Comparison of ENCODE assay signal across 39 cellular contexts in the genomic region with DNA sequence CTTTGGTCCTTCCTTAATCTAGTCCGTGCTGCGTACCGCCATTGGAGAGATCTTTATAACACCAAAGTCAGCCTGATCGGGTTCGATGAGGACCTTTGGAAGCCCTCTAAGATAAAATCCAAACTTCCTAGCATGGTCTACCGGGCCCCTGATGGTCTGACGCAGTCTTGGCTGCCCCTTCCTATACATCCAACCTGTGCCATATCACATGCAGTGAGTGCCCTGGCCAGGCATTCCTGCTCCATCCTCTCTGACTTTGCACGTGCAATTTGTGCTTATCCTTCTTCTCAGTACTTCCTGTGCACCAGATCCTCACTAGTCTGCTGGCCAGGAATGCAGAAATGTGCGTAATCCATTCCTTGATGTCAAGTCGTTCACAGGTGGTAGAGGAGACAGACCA. TPM values are rescaled to one million over a fixed set of nuclear protein-coding genes. Genes with fewer than 3 reads are reported as not detected.
"Had no signal": no experiment of that assay in that cellular context is flagged by ENCODE, and none has a peak within 500 bp of the region (broad histone marks: within the 10 kb centered on the region; RNA-seq: fewer than 3 reads in every experiment).

No MANE protein-coding gene starts in this region.

- ATAC-seq: activated CD4-positive, alpha-beta T cell treated with anti-CD3 and anti-CD28 coated beads for 36 hours; activated CD8-positive, alpha-beta memory T cell treated with anti-CD3 and anti-CD28 coated beads, Interleukin-2, amount 10 ng/mL, durations not matched to agents 7 days and 5 days; activated CD8-positive, alpha-beta T cell treated with anti-CD3 and anti-CD28 coated beads, Interleukin-2, amount 10 ng/mL, durations not matched to agents 7 days and 5 days; activated naive CD8-positive, alpha-beta T cell treated with anti-CD3 and anti-CD28 coated beads, Interleukin-2, amount 50 U/mL, for 24 hours had no signal

- H3K4me3 Mint-ChIP-seq: activated B cell treated with CpG ODN at 0.5 μM for 24 hours; activated CD4-positive, alpha-beta memory T cell treated with anti-CD3 and anti-CD28 coated beads, Interleukin-2, amount 10 ng/mL, durations not matched to agents 7 days and 5 days; activated CD4-positive, alpha-beta T cell treated with anti-CD3 and anti-CD28 coated beads for 36 hours; activated CD4-positive, alpha-beta T cell treated with anti-CD3 and anti-CD28 coated beads, Interleukin-2, amount 10 ng/mL, durations not matched to agents 7 days and 5 days; activated CD8-positive, alpha-beta memory T cell treated with anti-CD3 and anti-CD28 coated beads, Interleukin-2, amount 10 ng/mL, durations not matched to agents 7 days and 5 days; activated CD8-positive, alpha-beta T cell treated with anti-CD3 and anti-CD28 coated beads, Interleukin-2, amount 10 ng/mL, durations not matched to agents 7 days and 5 days; activated naive CD4-positive, alpha-beta T cell treated with anti-CD3 and anti-CD28 coated beads, Interleukin-2, amount 10 ng/mL, durations not matched to agents 7 days and 5 days; activated naive CD4-positive, alpha-beta T cell treated with anti-CD3 and anti-CD28 coated beads, Interleukin-2, amount 50 U/mL, for 24 hours; activated naive CD8-positive, alpha-beta T cell; activated naive CD8-positive, alpha-beta T cell treated with anti-CD3 and anti-CD28 coated beads, Interleukin-2, amount 10 ng/mL, durations not matched to agents 7 days and 5 days; activated naive CD8-positive, alpha-beta T cell treated with anti-CD3 and anti-CD28 coated beads, Interleukin-2, amount 50 U/mL, for 24 hours; activated T-cell treated with anti-CD3 and anti-CD28 coated beads, Interleukin-2, amount 50 U/mL, for 24 hours; brain; central memory CD8-positive, alpha-beta T cell; T-helper 1 cell treated with Interleukin-12 subunit alpha and Interleukin-12 subunit beta and Interleukin-4 antibody, amounts not matched to agents 30 μg/mL and 1 μg/mL, for 36 hours; T-helper 2 cell treated with Interferon-gamma antibody and Interleukin-4, amounts not matched to agents 5 μg/mL and 100 μg/mL, for 36 hours had no signal

- FAIRE-seq: bronchial epithelial cell, TTC549 had no signal

- H3K27ac Mint-ChIP-seq: activated B cell treated with CpG ODN at 0.5 μM for 24 hours; activated CD4-positive, alpha-beta memory T cell treated with anti-CD3 and anti-CD28 coated beads, Interleukin-2, amount 10 ng/mL, durations not matched to agents 7 days and 5 days; activated CD4-positive, alpha-beta T cell treated with anti-CD3 and anti-CD28 coated beads for 36 hours; activated CD4-positive, alpha-beta T cell treated with anti-CD3 and anti-CD28 coated beads, Interleukin-2, amount 10 ng/mL, durations not matched to agents 7 days and 5 days; activated CD8-positive, alpha-beta memory T cell treated with anti-CD3 and anti-CD28 coated beads, Interleukin-2, amount 10 ng/mL, durations not matched to agents 7 days and 5 days; activated CD8-positive, alpha-beta T cell treated with anti-CD3 and anti-CD28 coated beads, Interleukin-2, amount 10 ng/mL, durations not matched to agents 7 days and 5 days; activated naive CD4-positive, alpha-beta T cell treated with anti-CD3 and anti-CD28 coated beads, Interleukin-2, amount 10 ng/mL, durations not matched to agents 7 days and 5 days; activated naive CD4-positive, alpha-beta T cell treated with anti-CD3 and anti-CD28 coated beads, Interleukin-2, amount 50 U/mL, for 24 hours; activated naive CD8-positive, alpha-beta T cell; activated naive CD8-positive, alpha-beta T cell treated with anti-CD3 and anti-CD28 coated beads, Interleukin-2, amount 10 ng/mL, durations not matched to agents 7 days and 5 days; activated naive CD8-positive, alpha-beta T cell treated with anti-CD3 and anti-CD28 coated beads, Interleukin-2, amount 50 U/mL, for 24 hours; activated T-cell treated with anti-CD3 and anti-CD28 coated beads, Interleukin-2, amount 50 U/mL, for 24 hours; activated T-helper 2 cell treated with anti-CD3 and anti-CD28 coated beads, Interferon-gamma antibody, Interleukin-2, Interleukin-4, amounts not matched to agents 10 μg/mL and 5 μg/mL and 100 μg/mL, durations not matched to agents 14 hours and 24 hours and 36 hours; brain; T-helper 1 cell treated with Interleukin-12 subunit alpha and Interleukin-12 subunit beta and Interleukin-4 antibody, amounts not matched to agents 30 μg/mL and 1 μg/mL, for 36 hours; T-helper 2 cell treated with Interferon-gamma antibody and Interleukin-4, amounts not matched to agents 5 μg/mL and 100 μg/mL, for 36 hours had no signal

- DNase-seq: activated B cell treated with CpG ODN at 0.5 μM for 24 hours; activated CD4-positive, alpha-beta memory T cell treated with anti-CD3 and anti-CD28 coated beads, Interleukin-2, amount 10 ng/mL, durations not matched to agents 7 days and 5 days; activated CD4-positive, alpha-beta T cell treated with anti-CD3 and anti-CD28 coated beads for 36 hours; activated CD4-positive, alpha-beta T cell treated with anti-CD3 and anti-CD28 coated beads for 48 hours; activated CD4-positive, alpha-beta T cell treated with anti-CD3 and anti-CD28 coated beads, Interleukin-2, amount 10 ng/mL, durations not matched to agents 7 days and 5 days; activated CD4-positive, alpha-beta T cell treated with anti-CD3 and anti-CD28 coated beads, Interleukin-2, amount 50 U/mL, for 48 hours; activated CD4-positive, CD25-positive, alpha-beta regulatory T cell treated with anti-CD3 and anti-CD28 coated beads, Interleukin-2, amount 50 U/mL, for 72 hours; activated CD8-positive, alpha-beta memory T cell treated with anti-CD3 and anti-CD28 coated beads for 24 hours; activated CD8-positive, alpha-beta memory T cell treated with anti-CD3 and anti-CD28 coated beads, Interleukin-2, amount 10 ng/mL, durations not matched to agents 7 days and 5 days; activated CD8-positive, alpha-beta memory T cell treated with anti-CD3 and anti-CD28 coated beads, Interleukin-2, amount 50 U/mL, for 48 hours; activated CD8-positive, alpha-beta T cell treated with anti-CD3 and anti-CD28 coated beads, Interleukin-2, amount 10 ng/mL, durations not matched to agents 7 days and 5 days; activated effector memory CD4-positive, alpha-beta T cell treated with Interleukin-2 at 50 U/mL for 16 hours; activated gamma-delta T cell; activated naive CD4-positive, alpha-beta T cell treated with anti-CD3 and anti-CD28 coated beads, Interleukin-2, amount 10 ng/mL, durations not matched to agents 7 days and 5 days; activated naive CD4-positive, alpha-beta T cell treated with Interleukin-2 at 50 U/mL for 16 hours; activated naive CD8-positive, alpha-beta T cell treated with anti-CD3 and anti-CD28 coated beads, Interleukin-2, amount 10 ng/mL, durations not matched to agents 7 days and 5 days; activated naive CD8-positive, alpha-beta T cell treated with anti-CD3 and anti-CD28 coated beads, Interleukin-2, amount 50 U/mL, for 24 hours; activated T-cell treated with anti-CD3 and anti-CD28 coated beads, Interleukin-2, amount 50 U/mL, for 24 hours; activated T-cell treated with anti-CD3 and anti-CD28 coated beads, Interleukin-2, amount 50 U/mL, for 48 hours; amygdala; anterior cingulate cortex; caudate nucleus; cerebellar nuclear complex; T-helper 1 cell; T-helper 2 cell; T-helper 9 cell had no signal

- H3K27me3 ChIP-seq: ascending aorta, cardiac muscle cell had no signal

- H3K27me3 Mint-ChIP-seq: activated B cell treated with CpG ODN at 0.5 μM for 24 hours had no signal

- H3K9me3 Mint-ChIP-seq: activated B cell treated with CpG ODN at 0.5 μM for 24 hours; activated CD4-positive, alpha-beta memory T cell treated with anti-CD3 and anti-CD28 coated beads, Interleukin-2, amount 10 ng/mL, durations not matched to agents 7 days and 5 days; activated CD4-positive, alpha-beta T cell treated with anti-CD3 and anti-CD28 coated beads, Interleukin-2, amount 10 ng/mL, durations not matched to agents 7 days and 5 days; activated naive CD4-positive, alpha-beta T cell treated with anti-CD3 and anti-CD28 coated beads, Interleukin-2, amount 10 ng/mL, durations not matched to agents 7 days and 5 days; activated naive CD4-positive, alpha-beta T cell treated with anti-CD3 and anti-CD28 coated beads, Interleukin-2, amount 50 U/mL, for 24 hours; activated naive CD8-positive, alpha-beta T cell treated with anti-CD3 and anti-CD28 coated beads, Interleukin-2, amount 10 ng/mL, durations not matched to agents 7 days and 5 days; activated naive CD8-positive, alpha-beta T cell treated with anti-CD3 and anti-CD28 coated beads, Interleukin-2, amount 50 U/mL, for 24 hours; activated T-cell treated with anti-CD3 and anti-CD28 coated beads, Interleukin-2, amount 50 U/mL, for 24 hours; activated T-helper 2 cell treated with anti-CD3 and anti-CD28 coated beads, Interferon-gamma antibody, Interleukin-2, Interleukin-4, amounts not matched to agents 10 μg/mL and 5 μg/mL and 100 μg/mL, durations not matched to agents 14 hours and 24 hours and 36 hours; central memory CD8-positive, alpha-beta T cell; T-helper 1 cell treated with Interleukin-12 subunit alpha and Interleukin-12 subunit beta and Interleukin-4 antibody, amounts not matched to agents 30 μg/mL and 1 μg/mL, for 36 hours; T-helper 2 cell treated with Interferon-gamma antibody and Interleukin-4, amounts not matched to agents 5 μg/mL and 100 μg/mL, for 36 hours had no signal

- H3K4me1 Mint-ChIP-seq: brain; central memory CD8-positive, alpha-beta T cell had no signal

- H3K4me1 ChIP-seq: ascending aorta had no signal

- H3K36me3 ChIP-seq: ascending aorta, cardiac muscle cell had no signal

- H3K9me3 ChIP-seq: ascending aorta had no signal

- H3K4me3 ChIP-seq: ascending aorta, cardiac muscle cell had no signal

- H3K27ac ChIP-seq: ascending aorta, cardiac muscle cell, VCaP had no signal

RNA-seq across cellular contexts. Expression of gene CFAP57, which starts 45.6 kb away (rescaled TPM):
- total RNA-seq: activated B cell treated with CpG ODN at 0.5 μM for 24 hours; activated CD4-positive, alpha-beta T cell treated with anti-CD3 and anti-CD28 coated beads, Interleukin-2, amount 10 ng/mL, durations not matched to agents 7 days and 5 days; activated CD8-positive, alpha-beta T cell treated with anti-CD3 and anti-CD28 coated beads, Interleukin-2, amount 10 ng/mL, durations not matched to agents 7 days and 5 days; activated naive CD8-positive, alpha-beta T cell treated with anti-CD3 and anti-CD28 coated beads, Interleukin-2, amount 10 ng/mL, durations not matched to agents 7 days and 5 days; ascending aorta; bronchial epithelial cell; cardiac muscle cell had no signal

RNA-seq across cellular contexts. Expression of gene TMEM125, which starts 52.0 kb away (rescaled TPM):
- total RNA-seq: activated B cell treated with CpG ODN at 0.5 μM for 24 hours; activated CD4-positive, alpha-beta memory T cell treated with anti-CD3 and anti-CD28 coated beads, Interleukin-2, amount 10 ng/mL, durations not matched to agents 7 days and 5 days; activated CD4-positive, alpha-beta T cell treated with anti-CD3 and anti-CD28 coated beads for 36 hours; activated CD4-positive, alpha-beta T cell treated with anti-CD3 and anti-CD28 coated beads, Interleukin-2, amount 10 ng/mL, durations not matched to agents 7 days and 5 days; activated CD8-positive, alpha-beta memory T cell treated with anti-CD3 and anti-CD28 coated beads, Interleukin-2, amount 10 ng/mL, durations not matched to agents 7 days and 5 days; activated CD8-positive, alpha-beta T cell treated with anti-CD3 and anti-CD28 coated beads, Interleukin-2, amount 10 ng/mL, durations not matched to agents 7 days and 5 days; activated naive CD8-positive, alpha-beta T cell treated with anti-CD3 and anti-CD28 coated beads, Interleukin-2, amount 10 ng/mL, durations not matched to agents 7 days and 5 days; activated T-helper 2 cell treated with anti-CD3 and anti-CD28 coated beads, Interferon-gamma antibody, Interleukin-2, Interleukin-4, amounts not matched to agents 10 μg/mL and 5 μg/mL and 100 μg/mL, durations not matched to agents 14 hours and 24 hours and 36 hours; ascending aorta; chondrocyte had no signal
